In the genomic region with DNA sequence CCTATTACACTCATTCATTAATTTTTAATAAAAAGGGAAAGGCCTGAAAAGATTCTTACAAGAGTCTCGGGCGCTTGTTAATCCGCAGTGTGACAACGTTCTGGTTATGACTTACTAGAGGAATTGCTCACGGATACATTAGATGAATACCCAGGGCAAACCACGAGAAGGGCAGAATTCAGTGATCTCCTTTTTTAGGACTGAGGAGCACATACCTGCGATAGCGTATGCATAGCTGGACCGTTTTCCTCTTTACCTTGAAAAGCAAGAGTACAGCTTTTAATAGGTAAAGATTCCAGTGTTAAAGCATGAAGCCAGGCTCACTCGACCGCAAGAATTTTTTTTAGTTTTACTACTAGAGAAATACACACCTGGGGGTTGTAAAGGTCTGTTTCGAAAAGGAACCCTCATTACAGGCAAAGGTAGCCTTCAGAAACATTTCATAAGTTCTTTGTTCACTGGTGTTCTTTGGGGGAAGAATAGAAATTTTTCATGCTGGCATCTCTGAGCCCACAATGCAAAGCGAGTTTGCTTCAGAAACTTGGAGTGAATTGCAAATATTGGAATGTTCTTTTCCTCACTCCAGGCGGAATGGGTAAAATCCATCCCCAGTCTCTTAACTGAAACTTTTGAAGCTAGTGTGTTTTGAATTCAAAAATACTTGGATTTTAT, we compare ENCODE assay signal across 8 cellular contexts. TPM values are rescaled to one million over a fixed set of nuclear protein-coding genes. Genes with fewer than 3 reads are reported as not detected.
A peak's percentile ranks its signal among the peaks of the same experiment; 100 is the strongest.
DNase-seq lines count a peak whose midpoint lies in the region; ATAC-seq, FAIRE-seq and TF ChIP-seq lines count a peak whose summit lies in the region.

No MANE protein-coding gene starts in this region.

- peaks cover 18% of the 10 kb centered on the region for H3K4me1 ChIP-seq in keratinocyte (ENCODE audit: control insufficient read depth, extremely low read depth, insufficient read depth, low read length)
- H3K4me1 ChIP-seq in suprapubic skin: peaks cover 39% of the 10 kb centered on the region

- H3K79me2 ChIP-seq in keratinocyte (ENCODE audit: control insufficient read depth, insufficient read depth, low read length): peaks cover 58% of the 10 kb centered on the region

- peaks cover 42% of the 10 kb centered on the region for H3K36me3 Mint-ChIP-seq in stimulated activated naive CD8-positive, alpha-beta T cell treated with anti-CD3 and anti-CD28 coated beads, Interleukin-15, Interleukin-2, amounts not matched to agents 100 ng/mL and 50 ng/mL, for 24 hours (ENCODE audit: low read depth)

- no peaks in the 10 kb centered on the region for H3K27me3 Mint-ChIP-seq in stimulated activated naive CD8-positive, alpha-beta T cell treated with anti-CD3 and anti-CD28 coated beads, Interleukin-15, Interleukin-2, amounts not matched to agents 100 ng/mL and 50 ng/mL, for 24 hours

- H3K27ac ChIP-seq in keratinocyte (ENCODE audit: control insufficient read depth, insufficient read depth, low read length): peak overlapping the region; percentile 99
- peak overlapping the region; percentile 100 for H3K27ac ChIP-seq in suprapubic skin

- peak overlapping the region; percentile 90 for H3K27ac Mint-ChIP-seq in stimulated activated naive CD8-positive, alpha-beta T cell treated with anti-CD3 and anti-CD28 coated beads, Interleukin-15, Interleukin-2, amounts not matched to agents 100 ng/mL and 50 ng/mL, for 24 hours

- TF ChIP-seq CTCF in keratinocyte (optimal IDR thresholded peaks at IDR 0.05 in 1 of 3, IDR thresholded peaks at IDR 0.05 in 1 of 3, conservative IDR thresholded peaks at IDR 0.05 in 1 of 3; ENCODE audit: extremely low read depth in 1 of 3, insufficient read depth in 2 of 3, low read length in 3 of 3) (no peak), suprapubic skin (IDR thresholded peaks at IDR 0.05) (no peak)

- DNase-seq in stimulated activated naive CD8-positive, alpha-beta T cell treated with anti-CD3 and anti-CD28 coated beads, Interleukin-15, Interleukin-2, amounts not matched to agents 100 U/mL and 50 U/mL, for 24 hours: no peak
- DNase-seq in amniotic stem cell (lab: John Stamatoyannopoulos, UW): peak; percentile 52
- DNase-seq in keratinocyte (ENCODE audit: low read depth, low spot score): no peak
- no peak for DNase-seq in suprapubic skin (ENCODE audit: low spot score in 2 of 2)
- no peak for DNase-seq in frontal cortex (ENCODE audit: low spot score in 2 of 2)
- no peak for DNase-seq in activated CD4-positive, alpha-beta T cell treated with anti-CD3 and anti-CD28 coated beads for 4 hours

- H3K9me3 ChIP-seq in keratinocyte (ENCODE audit: control insufficient read depth, low read depth, low read length) (no peaks in the 10 kb centered on the region), suprapubic skin (no peaks in the 10 kb centered on the region)

- H4K20me1 ChIP-seq in keratinocyte (ENCODE audit: control insufficient read depth, extremely low read depth, insufficient read depth, low read length): peaks cover 5% of the 10 kb centered on the region

- FAIRE-seq in keratinocyte (lab: Jason Lieb, UNC) (peak; percentile 43), frontal cortex (lab: Jason Lieb, UNC) (no peak)

- dilution Hi-C loops in keratinocyte (cut with MboI; ENCODE audit: extremely low pct_ligation_motif_present, low sequenced_read_pairs): no loop called here

- H3K4me2 ChIP-seq in keratinocyte (ENCODE audit: control insufficient read depth, extremely low read depth, insufficient read depth, low read depth, low read length): peak overlapping the region; percentile 96

- H3K36me3 ChIP-seq in keratinocyte (ENCODE audit: control insufficient read depth in 2 of 2, extremely low read depth in 1 of 2, insufficient read depth in 2 of 2, low read length in 2 of 2) (peaks cover 0 to 14% of the 10 kb centered on the region in 2 experiments), suprapubic skin (no peaks in the 10 kb centered on the region)

- no peak overlapping the region for H2AFZ ChIP-seq in keratinocyte (ENCODE audit: control insufficient read depth, low read length)

- peak overlapping the region; percentile 88 to 100 (median 97) for H3K4me3 ChIP-seq in keratinocyte (ENCODE audit: control insufficient read depth in 2 of 3, extremely low read depth in 1 of 3, insufficient read depth in 2 of 3, low read depth in 1 of 3, low read length in 3 of 3)
- peak overlapping the region; percentile 98 for H3K4me3 ChIP-seq in suprapubic skin

- H3K4me1 Mint-ChIP-seq in stimulated activated naive CD8-positive, alpha-beta T cell treated with anti-CD3 and anti-CD28 coated beads, Interleukin-15, Interleukin-2, amounts not matched to agents 100 ng/mL and 50 ng/mL, for 24 hours (ENCODE audit: low read depth): peaks cover 44% of the 10 kb centered on the region

- H3K9ac ChIP-seq in keratinocyte (ENCODE audit: control insufficient read depth, extremely low read depth, insufficient read depth, low read length): peak overlapping the region; percentile 100

- no peaks in the 10 kb centered on the region for H3K9me3 Mint-ChIP-seq in stimulated activated naive CD8-positive, alpha-beta T cell treated with anti-CD3 and anti-CD28 coated beads, Interleukin-15, Interleukin-2, amounts not matched to agents 100 ng/mL and 50 ng/mL, for 24 hours

- H3K9me1 ChIP-seq in keratinocyte (ENCODE audit: control insufficient read depth, extremely low read depth, insufficient read depth, low read length): no peaks in the 10 kb centered on the region

- no peaks in the 10 kb centered on the region for H3K27me3 ChIP-seq in keratinocyte (ENCODE audit: control insufficient read depth, extremely low read depth, insufficient read depth, low read length)
- H3K27me3 ChIP-seq in suprapubic skin: no peaks in the 10 kb centered on the region

- WGBS in suprapubic skin: 2% methylated on average over 14 of the region's 14 CpGs

- no peak for TF ChIP-seq POLR2A in suprapubic skin (IDR thresholded peaks at IDR 0.05)

- no peak for TF ChIP-seq EP300 in suprapubic skin (IDR thresholded peaks at IDR 0.05)

- ATAC-seq in stimulated activated naive CD8-positive, alpha-beta T cell treated with anti-CD3 and anti-CD28 coated beads, Interleukin-15, Interleukin-2, amounts not matched to agents 100 U/mL and 50 U/mL, for 24 hours: no peak
- peak; percentile 6 for ATAC-seq in HG03378 (IDR thresholded peaks at IDR 0.05; ENCODE audit: unreplicated experiment)

- peak overlapping the region; percentile 92 for H3K4me3 Mint-ChIP-seq in stimulated activated naive CD8-positive, alpha-beta T cell treated with anti-CD3 and anti-CD28 coated beads, Interleukin-15, Interleukin-2, amounts not matched to agents 100 ng/mL and 50 ng/mL, for 24 hours

RNA-seq across cellular contexts. Expression of a gene that starts 0.9 kb away (rescaled TPM):
- 48.5 to 114 TPM (median 53.0 TPM) in 3 replicates for polyA plus RNA-seq in keratinocyte
- 11.3 TPM for polyA plus RNA-seq in keratinocyte (2011; ENCODE audit: low read depth)
- 81.8 and 103 TPM in 2 replicates for polyA plus RNA-seq in keratinocyte (2011; cell fraction: cytosol; rRNA removed)
- 84.0 and 134 TPM in 2 replicates for polyA plus RNA-seq in keratinocyte (2011; cell fraction: nucleus; rRNA removed)
- polyA plus RNA-seq in keratinocyte (2012; ENCODE audit: low replicate concordance): 43.0 and 57.7 TPM in 2 replicates
- polyA minus RNA-seq in keratinocyte: 170 to 503 TPM (median 289 TPM) in 3 replicates
- polyA minus RNA-seq in keratinocyte (2011; cell fraction: cytosol; rRNA and poly(A)+ RNA removed): 245 TPM
- 43.7 and 61.0 TPM in 2 replicates for polyA minus RNA-seq in keratinocyte (2011; cell fraction: nucleus; rRNA and poly(A)+ RNA removed)
- total RNA-seq in suprapubic skin (10 to 100 TPM; 40.3 to 95.5 (median 59.7) TPM), frontal cortex (17.9 TPM)

RNA-seq across cellular contexts. Expression of a gene that starts 25.4 kb away (rescaled TPM):
- polyA plus RNA-seq in keratinocyte: 6.9 to 14.1 TPM (median 10.7 TPM) in 3 replicates
- polyA plus RNA-seq in keratinocyte (2011; ENCODE audit: low read depth): 7.1 TPM
- 4.4 and 8.4 TPM in 2 replicates for polyA plus RNA-seq in keratinocyte (2011; cell fraction: cytosol; rRNA removed)
- 13.8 and 18.3 TPM in 2 replicates for polyA plus RNA-seq in keratinocyte (2011; cell fraction: nucleus; rRNA removed)
- polyA plus RNA-seq in keratinocyte (2012; ENCODE audit: low replicate concordance): 7.2 and 10.6 TPM in 2 replicates
- polyA minus RNA-seq in keratinocyte: 4.7 to 15.3 TPM (median 8.5 TPM) in 3 replicates
- 9.0 TPM for polyA minus RNA-seq in keratinocyte (2011; cell fraction: cytosol; rRNA and poly(A)+ RNA removed)
- polyA minus RNA-seq in keratinocyte (2011; cell fraction: nucleus; rRNA and poly(A)+ RNA removed): 7.4 and 16.1 TPM in 2 replicates
- total RNA-seq in suprapubic skin (10 to 100 TPM; 10.0 to 12.0 (median 11.6) TPM), frontal cortex (44.0 TPM)

RNA-seq across cellular contexts. Expression of a gene that starts 25.5 kb away (rescaled TPM):
- 4.8 to 13.0 TPM (median 7.4 TPM) in 3 replicates for polyA plus RNA-seq in keratinocyte
- polyA plus RNA-seq in keratinocyte (2011; ENCODE audit: low read depth): 8.1 TPM
- 2.9 and 5.6 TPM in 2 replicates for polyA plus RNA-seq in keratinocyte (2011; cell fraction: cytosol; rRNA removed)
- 4.9 and 6.5 TPM in 2 replicates for polyA plus RNA-seq in keratinocyte (2011; cell fraction: nucleus; rRNA removed)
- polyA plus RNA-seq in keratinocyte (2012; ENCODE audit: low replicate concordance): 2.1 and 7.5 TPM in 2 replicates
- 3.4 to 18.2 TPM (median 6.3 TPM) in 3 replicates for polyA minus RNA-seq in keratinocyte
- 2.9 TPM for polyA minus RNA-seq in keratinocyte (2011; cell fraction: cytosol; rRNA and poly(A)+ RNA removed)
- polyA minus RNA-seq in keratinocyte (2011; cell fraction: nucleus; rRNA and poly(A)+ RNA removed): 3.7 and 11.9 TPM in 2 replicates
- total RNA-seq in suprapubic skin (1 to 10 TPM; 1.3 to 3.4 (median 2.3) TPM), frontal cortex (9.0 TPM)
